Comparison of ENCODE assay signal across 26 cellular contexts in the genomic region with DNA sequence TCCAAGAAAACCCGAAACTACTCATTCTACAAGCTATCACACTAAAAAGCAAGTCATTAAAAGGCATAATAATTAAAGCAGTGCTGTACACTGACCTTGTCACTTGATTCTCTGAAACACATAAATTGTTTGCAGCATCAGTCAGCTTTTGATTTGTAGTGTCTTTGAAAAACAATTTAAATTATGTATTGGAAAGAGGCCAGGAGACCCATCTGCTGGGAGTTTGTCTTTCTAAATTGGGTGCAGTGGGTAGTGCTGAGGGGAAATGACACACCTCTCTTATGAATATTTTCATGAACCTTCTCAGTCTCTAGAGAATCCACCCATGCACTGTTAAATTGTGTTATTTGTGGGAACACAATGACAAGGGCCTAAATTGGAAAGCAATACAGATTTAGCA.
A peak's percentile ranks its signal among the peaks of the same experiment; 100 is the strongest.
DNase-seq lines count a peak whose midpoint lies in the region; ATAC-seq lines count a peak whose summit lies in the region.
"Had no signal": no experiment of that assay in that cellular context is flagged by ENCODE, and none has a peak within 500 bp of the region (broad histone marks: within the 10 kb centered on the region; RNA-seq: fewer than 3 reads in every experiment).

No MANE protein-coding gene starts in this region.

- no peaks in the 10 kb centered on the region for H4K20me1 ChIP-seq in BLaER1 treated with 17β-estradiol and CSF1 and Interleukin-3, amounts not matched to agents 10 nM and 100 nM

- DNase-seq in LHCN-M2 (ENCODE audit: low read depth) (peak; percentile 14), NCI-H446 treated with DMSO at 0.1 percent for 48 hours (lab: John Stamatoyannopoulos, UW) (peak; percentile 77), myocyte (ENCODE audit: low read depth) (peak; percentile 33), midbrain (lab: John Stamatoyannopoulos, UW) (no peak)
- DNase-seq in effector memory CD8-positive, alpha-beta T cell, result no peak
- DNase-seq: activated B cell treated with CpG ODN at 0.5 μM for 24 hours; activated CD4-positive, alpha-beta T cell treated with anti-CD3 and anti-CD28 coated beads, Interleukin-2, amount 50 U/mL, for 4 hours; activated effector memory CD4-positive, alpha-beta T cell treated with anti-CD3 and anti-CD28 coated beads, Interleukin-2, amount 50 U/mL, for 16 hours; activated naive CD8-positive, alpha-beta T cell treated with anti-CD3 and anti-CD28 coated beads, Interleukin-2, amount 50 U/mL, for 24 hours; brain microvascular endothelial cell; CD8-positive, alpha-beta T cell; colonic mucosa; DMS79; IMR-90; lower lobe of right lung; NCI-H187 treated with DMSO at 0.1 percent for 48 hours; stimulated activated CD4-positive, alpha-beta T cell treated with anti-CD3 and anti-CD28 coated beads, Interleukin-4, amount 100 ng/mL, for 1 hour; stimulated activated naive CD4-positive, alpha-beta T cell; T1000; tibial artery had no signal

- H3K4me1 ChIP-seq in BLaER1 treated with 17β-estradiol and CSF1 and Interleukin-3, amounts not matched to agents 10 nM and 100 nM, result peaks cover 0 to 18% (median 10%) of the 10 kb centered on the region in 10 experiments; a peak in 12 of 20 replicates
- H3K4me1 ChIP-seq: colonic mucosa, lower lobe of right lung, tibial artery had no signal

- no peak overlapping the region for H3K4me3 ChIP-seq in BLaER1 treated with 17β-estradiol and CSF1 and Interleukin-3, amounts not matched to agents 10 nM and 100 nM
- H3K4me3 ChIP-seq: colonic mucosa, lower lobe of right lung, skin epidermis, tibial artery had no signal

- H3K9me3 ChIP-seq in BLaER1 treated with 17β-estradiol and CSF1 and Interleukin-3, amounts not matched to agents 10 nM and 100 nM (replicated peaks in 1 of 11), result peaks cover under 1 to 7% (median 5%) of the 10 kb centered on the region in 11 experiments
- H3K9me3 ChIP-seq: colonic mucosa, lower lobe of right lung, neutrophil, tibial artery had no signal

- no peaks in the 10 kb centered on the region for H3K36me3 Mint-ChIP-seq in effector memory CD8-positive, alpha-beta T cell (ENCODE audit: insufficient read depth)
- H3K36me3 Mint-ChIP-seq: CD8-positive, alpha-beta T cell had no signal

- ATAC-seq in HG03571 (IDR thresholded peaks at IDR 0.05; ENCODE audit: unreplicated experiment), result no peak
- no peak for ATAC-seq in HG03442 (IDR thresholded peaks at IDR 0.05; ENCODE audit: unreplicated experiment)
- no peak for ATAC-seq in effector memory CD8-positive, alpha-beta T cell (replicated peaks)
- ATAC-seq: activated naive CD8-positive, alpha-beta T cell treated with anti-CD3 and anti-CD28 coated beads, Interleukin-2, amount 50 U/mL, for 24 hours; CD8-positive, alpha-beta T cell; lower lobe of right lung had no signal

- H3K36me3 ChIP-seq in BLaER1 treated with 17β-estradiol and CSF1 and Interleukin-3, amounts not matched to agents 10 nM and 100 nM, result no peaks in the 10 kb centered on the region
- H3K36me3 ChIP-seq: brain microvascular endothelial cell, colonic mucosa, lower lobe of right lung, neutrophil, tibial artery had no signal

- no peaks in the 10 kb centered on the region for H3K27me3 ChIP-seq in BLaER1 treated with 17β-estradiol and CSF1 and Interleukin-3, amounts not matched to agents 10 nM and 100 nM
- H3K27me3 ChIP-seq: brain microvascular endothelial cell, colonic mucosa, neutrophil, tibial artery had no signal

- H3K27ac ChIP-seq in BLaER1 treated with 17β-estradiol and CSF1 and Interleukin-3, amounts not matched to agents 10 nM and 100 nM, result no peak overlapping the region
- H3K27ac ChIP-seq: brain microvascular endothelial cell, colonic mucosa, HL-60, lower lobe of right lung, neutrophil, skin epidermis, tibial artery had no signal

- no peaks in the 10 kb centered on the region for H3K27me3 Mint-ChIP-seq in effector memory CD8-positive, alpha-beta T cell
- H3K27me3 Mint-ChIP-seq: activated B cell treated with CpG ODN at 0.5 μM for 24 hours; activated naive CD8-positive, alpha-beta T cell treated with anti-CD3 and anti-CD28 coated beads, Interleukin-2, amount 50 U/mL, for 24 hours had no signal

- no peak overlapping the region for H3K27ac Mint-ChIP-seq in effector memory CD8-positive, alpha-beta T cell
- H3K27ac Mint-ChIP-seq: activated B cell treated with CpG ODN at 0.5 μM for 24 hours; activated naive CD8-positive, alpha-beta T cell treated with anti-CD3 and anti-CD28 coated beads, Interleukin-2, amount 50 U/mL, for 24 hours; CD8-positive, alpha-beta T cell had no signal

- peak overlapping the region in 7 of 11 experiments; percentile 16 to 71 (median 42); a peak in 13 of 22 replicates for H3K4me2 ChIP-seq in BLaER1 treated with 17β-estradiol and CSF1 and Interleukin-3, amounts not matched to agents 10 nM and 100 nM

- H3K4me1 Mint-ChIP-seq in effector memory CD8-positive, alpha-beta T cell (ENCODE audit: low read depth in 2 of 2), result no peaks in the 10 kb centered on the region
- H3K4me1 Mint-ChIP-seq: activated B cell treated with CpG ODN at 0.5 μM for 24 hours; activated naive CD8-positive, alpha-beta T cell treated with anti-CD3 and anti-CD28 coated beads, Interleukin-2, amount 50 U/mL, for 24 hours had no signal

- H3K9ac ChIP-seq in BLaER1 treated with 17β-estradiol and CSF1 and Interleukin-3, amounts not matched to agents 10 nM and 100 nM, result no peak overlapping the region

- no peak overlapping the region for H3K4me3 Mint-ChIP-seq in effector memory CD8-positive, alpha-beta T cell
- H3K4me3 Mint-ChIP-seq: activated B cell treated with CpG ODN at 0.5 μM for 24 hours; activated naive CD8-positive, alpha-beta T cell treated with anti-CD3 and anti-CD28 coated beads, Interleukin-2, amount 50 U/mL, for 24 hours; CD8-positive, alpha-beta T cell had no signal

- no peaks in the 10 kb centered on the region for H3K9me3 Mint-ChIP-seq in effector memory CD8-positive, alpha-beta T cell
- H3K9me3 Mint-ChIP-seq: activated B cell treated with CpG ODN at 0.5 μM for 24 hours; activated naive CD8-positive, alpha-beta T cell treated with anti-CD3 and anti-CD28 coated beads, Interleukin-2, amount 50 U/mL, for 24 hours; CD8-positive, alpha-beta T cell had no signal

Comparison
In these comparisons a context has a peak if more than half of its experiments do, and no peak if none do; other contexts are left out.
1. DNase-seq: peak in LHCN-M2 (single experiment), NCI-H446 treated with DMSO at 0.1 percent for 48 hours (single experiment) and myocyte (single experiment); none in effector memory CD8-positive, alpha-beta T cell (0 of 3) and midbrain (single experiment).